Comparison of ENCODE assay signal across 11 cellular contexts in the genomic region with DNA sequence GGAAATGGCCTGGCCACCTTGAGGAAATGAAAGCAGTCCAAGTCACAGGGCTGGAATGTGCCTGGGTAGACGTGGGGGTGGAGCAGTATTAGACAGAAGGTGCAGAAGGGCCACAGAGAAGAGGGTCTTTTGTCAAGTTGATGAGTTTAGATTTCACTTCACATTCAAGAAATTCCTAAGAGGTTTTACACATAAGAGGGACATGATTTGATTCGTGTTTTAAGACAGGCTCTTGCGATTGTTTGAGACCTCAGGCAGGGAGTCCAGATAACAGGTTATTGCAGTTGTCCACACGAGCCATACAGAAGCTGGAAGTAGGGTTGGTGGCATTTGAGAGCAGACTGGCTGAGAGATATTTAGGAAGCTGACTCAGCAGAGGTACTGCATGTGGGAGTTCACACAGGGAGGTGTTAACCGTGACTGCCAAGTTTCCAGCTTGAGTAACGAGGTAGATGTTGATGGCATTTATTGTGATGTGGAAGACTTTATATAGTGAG.
DNase-seq lines count a peak whose midpoint lies in the region; ATAC-seq, FAIRE-seq and TF ChIP-seq lines count a peak whose summit lies in the region.
"Had no signal": no experiment of that assay in that cellular context is flagged by ENCODE, and none has a peak within 500 bp of the region (broad histone marks: within the 10 kb centered on the region; RNA-seq: fewer than 3 reads in every experiment).

No MANE protein-coding gene starts in this region.

- no peaks in the 10 kb centered on the region for H3K9me3 ChIP-seq in neural progenitor cell (ENCODE audit: low read depth)
- H3K9me3 ChIP-seq in suprapubic skin, result no peaks in the 10 kb centered on the region
- H3K9me3 ChIP-seq in WERI-Rb-1 (ENCODE audit: severe bottlenecking), result no peaks in the 10 kb centered on the region

- no peak for ATAC-seq in GM18505 (IDR thresholded peaks at IDR 0.05; ENCODE audit: unreplicated experiment)

- TF ChIP-seq CTCF in bronchial epithelial cell (IDR thresholded peaks at IDR 0.05; ENCODE audit: insufficient read depth, low read length, severe bottlenecking), result no peak
- TF ChIP-seq CTCF in neural progenitor cell (IDR thresholded peaks at IDR 0.05), result no peak
- no peak for TF ChIP-seq CTCF in suprapubic skin (IDR thresholded peaks at IDR 0.05)
- TF ChIP-seq CTCF in WERI-Rb-1 (IDR thresholded peaks at IDR 0.05; ENCODE audit: low read depth, low read length), result no peak

- H3K27me3 ChIP-seq in bronchial epithelial cell (ENCODE audit: control insufficient read depth, insufficient read depth, low read length) (no peaks in the 10 kb centered on the region), neural progenitor cell (no peaks in the 10 kb centered on the region), suprapubic skin (no peaks in the 10 kb centered on the region), WERI-Rb-1 (ENCODE audit: insufficient read depth, low read depth, severe bottlenecking) (no peaks in the 10 kb centered on the region)

- no peaks in the 10 kb centered on the region for H3K4me1 ChIP-seq in neural progenitor cell
- no peaks in the 10 kb centered on the region for H3K4me1 ChIP-seq in suprapubic skin

- H3K79me2 ChIP-seq in neural progenitor cell (ENCODE audit: low read depth), result no peaks in the 10 kb centered on the region

- FAIRE-seq in H54 (lab: Jason Lieb, UNC), result peak; percentile 20
- FAIRE-seq in bronchial epithelial cell (lab: Jason Lieb, UNC), result peak; percentile 68

- TF ChIP-seq POLR2A in H54 (IDR thresholded peaks at IDR 0.05; ENCODE audit: low read depth, low read length) (no peak), suprapubic skin (IDR thresholded peaks at IDR 0.05) (no peak), GM18505 (IDR thresholded peaks at IDR 0.05; ENCODE audit: borderline replicate concordance, extremely low read depth, insufficient read depth, insufficient read length) (no peak)

- no peaks in the 10 kb centered on the region for H3K27me3 Mint-ChIP-seq in neural progenitor cell (ENCODE audit: insufficient read depth, low read depth)

- no peak overlapping the region for H3K4me3 Mint-ChIP-seq in neural progenitor cell

- H4K20me1 ChIP-seq in neural progenitor cell (ENCODE audit: low read depth), result no peaks in the 10 kb centered on the region

- H3K27ac ChIP-seq in neural progenitor cell (no peak overlapping the region), suprapubic skin (no peak overlapping the region), WERI-Rb-1 (no peak overlapping the region)

- TF ChIP-seq EP300 in suprapubic skin (IDR thresholded peaks at IDR 0.05), result no peak

- H2AFZ ChIP-seq in neural progenitor cell (replicated peaks), result no peak overlapping the region

- DNase-seq in Daoy (ENCODE audit: low read depth) (peak; percentile 35), H54 (ENCODE audit: insufficient read length, low spot score) (no peak), bronchial epithelial cell (ENCODE audit: low read depth) (peak; percentile 48), neural progenitor cell (ENCODE audit: low spot score) (peak; percentile 5), suprapubic skin (ENCODE audit: low spot score in 2 of 2) (no peak), GOT3 (lab: John Stamatoyannopoulos, UW) (no peak), WERI-Rb-1 (no peak)
- DNase-seq: DMS 273 treated with DMSO at 0.1 percent for 48 hours, glutamatergic neuron, NCI-H1048 had no signal

- H3K4me3 ChIP-seq in bronchial epithelial cell (ENCODE audit: low read depth, low read length) (no peak overlapping the region), neural progenitor cell (no peak overlapping the region), suprapubic skin (no peak overlapping the region), WERI-Rb-1 (ENCODE audit: low read depth, low read length) (no peak overlapping the region)

- peaks cover 3% of the 10 kb centered on the region for H3K4me1 Mint-ChIP-seq in neural progenitor cell

- 58% methylated on average over 6 of the region's 6 CpGs for WGBS in suprapubic skin

- no peaks in the 10 kb centered on the region for H3K36me3 ChIP-seq in bronchial epithelial cell (ENCODE audit: control insufficient read depth, insufficient read depth, low read length)
- no peaks in the 10 kb centered on the region for H3K36me3 ChIP-seq in neural progenitor cell
- H3K36me3 ChIP-seq in suprapubic skin, result no peaks in the 10 kb centered on the region
- H3K36me3 ChIP-seq in WERI-Rb-1, result no peaks in the 10 kb centered on the region

- H3K4me2 ChIP-seq in neural progenitor cell, result no peak overlapping the region

- H3K36me3 Mint-ChIP-seq in neural progenitor cell, result no peaks in the 10 kb centered on the region

- no peaks in the 10 kb centered on the region for H3K9me3 Mint-ChIP-seq in neural progenitor cell

- no peaks in the 10 kb centered on the region for H3F3A ChIP-seq in neural progenitor cell (ENCODE audit: low read depth)

- no peak overlapping the region for H3K27ac Mint-ChIP-seq in neural progenitor cell

- no peak overlapping the region for H3K9ac ChIP-seq in neural progenitor cell

Comparison
In these comparisons a context has a peak if more than half of its experiments do, and no peak if none do; other contexts are left out.
1. DNase-seq: peak in Daoy (single experiment), bronchial epithelial cell (single experiment) and neural progenitor cell (single experiment); none in H54 (single experiment), suprapubic skin (0 of 2), GOT3 (single experiment) and WERI-Rb-1 (single experiment).